8 cellular contexts compared by ENCODE assay signal in the genomic region with DNA sequence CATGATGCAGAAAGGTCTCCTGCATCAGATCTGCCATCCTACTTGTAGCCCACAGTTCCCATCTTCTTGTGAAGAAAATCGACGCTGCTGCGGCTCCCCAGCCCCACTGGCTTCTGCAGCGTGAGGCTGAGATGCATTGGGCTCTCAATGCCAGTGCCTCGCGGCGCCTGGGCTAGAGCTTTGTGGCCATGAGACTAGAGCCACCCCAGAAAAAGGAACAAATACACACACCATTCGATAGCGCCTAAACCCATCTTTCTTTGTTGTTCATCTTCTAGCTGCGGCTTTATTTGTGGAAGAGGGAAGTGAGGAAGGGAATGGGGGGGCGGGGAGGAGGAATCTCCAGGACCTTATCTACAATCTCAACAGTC. TPM values are rescaled to one million over a fixed set of nuclear protein-coding genes. Genes with fewer than 3 reads are reported as not detected.
A peak's percentile ranks its signal among the peaks of the same experiment; 100 is the strongest.
DNase-seq lines count a peak whose midpoint lies in the region; ATAC-seq, FAIRE-seq and TF ChIP-seq lines count a peak whose summit lies in the region.

No MANE protein-coding gene starts in this region.

- H3K27ac ChIP-seq in colonic mucosa (no peak overlapping the region), small intestine (ENCODE audit: low read depth in 1 of 2, low read length in 1 of 2) (no peak overlapping the region)

- DNase-seq in NCI-H1417 (lab: John Stamatoyannopoulos, UW) = peak; percentile 46 to 95 (median 93)
- DNase-seq in colonic mucosa = no peak
- no peak for DNase-seq in small intestine
- no peak for DNase-seq in activated CD4-positive, CD25-positive, alpha-beta regulatory T cell treated with anti-CD3 and anti-CD28 coated beads, Interleukin-2, amount 50 U/mL, for 72 hours
- DNase-seq in omental fat pad (ENCODE audit: low spot score) = no peak
- DNase-seq in stimulated activated CD4-positive, alpha-beta T cell treated with anti-CD3 and anti-CD28 coated beads, Interleukin-4, amount 100 ng/mL, for 24 hours = no peak

- H3K36me3 Mint-ChIP-seq in nephron (ENCODE audit: low read depth) = no peaks in the 10 kb centered on the region

- H3K27me3 ChIP-seq in colonic mucosa (peaks cover 26% of the 10 kb centered on the region), small intestine (ENCODE audit: control insufficient read depth in 2 of 2, insufficient read depth in 2 of 2, low read length in 2 of 2) (peaks cover 4 to 32% of the 10 kb centered on the region in 2 donors)

- no peak for ATAC-seq in omental fat pad (ENCODE audit: low FRiP score)

- 2 to 7% (median 6%) methylated on average over 11 of the region's 11 CpGs for WGBS in small intestine, 3 donors

- TF ChIP-seq CTCF in colonic mucosa (IDR thresholded peaks at IDR 0.05) (no peak), nephron (IDR thresholded peaks at IDR 0.05; ENCODE audit: unreplicated experiment in 3 of 3) (no peak), omental fat pad (IDR thresholded peaks at IDR 0.05) (no peak)

- H3K4me3 ChIP-seq in GM08714 (ENCODE audit: low read length) (peak overlapping the region; percentile 8), colonic mucosa (peak overlapping the region; percentile 27), small intestine (ENCODE audit: low read depth in 1 of 2, low read length in 2 of 2) (no peak overlapping the region)

- no peak overlapping the region for H3K27ac Mint-ChIP-seq in nephron

- H3K9ac ChIP-seq in colonic mucosa (ENCODE audit: low read depth in 2 of 2, low read length in 2 of 2) = no peak overlapping the region

- H3K9me3 Mint-ChIP-seq in nephron = no peaks in the 10 kb centered on the region

- H3K36me3 ChIP-seq in colonic mucosa (no peaks in the 10 kb centered on the region), small intestine (ENCODE audit: control insufficient read depth in 2 of 2, insufficient read depth in 2 of 2, low read length in 2 of 2) (no peaks in the 10 kb centered on the region)

- H3K4me3 Mint-ChIP-seq in nephron = peak overlapping the region; percentile 82 to 88 (median 84)

- intact Hi-C loops in colonic mucosa (cut with DNase I) = no loop called here

- no peaks in the 10 kb centered on the region for H3K9me3 ChIP-seq in colonic mucosa
- no peaks in the 10 kb centered on the region for H3K9me3 ChIP-seq in small intestine (ENCODE audit: control insufficient read depth, low read depth)

- peaks cover 93% of the 10 kb centered on the region for H3K27me3 Mint-ChIP-seq in nephron (ENCODE audit: low read depth)

- FAIRE-seq in small intestine (lab: Jason Lieb, UNC) = no peak

- peaks cover 19% of the 10 kb centered on the region for H3K4me1 Mint-ChIP-seq in nephron

- H3K4me1 ChIP-seq in colonic mucosa = peaks cover 9% of the 10 kb centered on the region
- H3K4me1 ChIP-seq in small intestine (ENCODE audit: control insufficient read depth in 2 of 2, insufficient read depth in 1 of 2, low read depth in 1 of 2, low read length in 1 of 2) = peaks cover 0 to 2% of the 10 kb centered on the region in 2 donors

RNA-seq across cellular contexts. Expression of gene NOL4, which starts 2.7 kb away (rescaled TPM):
- 1 to 10 TPM; 1.3 to 1.5 TPM for total RNA-seq in colonic mucosa
- polyA plus RNA-seq in small intestine = under 1 TPM in 1 of 3 donors, not detected in 2; 0.21 TPM
- under 1 TPM in 1 of 4 donors, not detected in 3; 0.79 TPM for total RNA-seq in omental fat pad

Comparison
In these comparisons a context has a peak if more than half of its experiments do, and no peak if none do; other contexts are left out.
1. H3K4me3 ChIP-seq: peak in GM08714 (single experiment) and colonic mucosa (single experiment); none in small intestine (0 of 2).
2. DNase-seq: peak in NCI-H1417 (3 of 3); none in colonic mucosa (single experiment), small intestine (single experiment), activated CD4-positive, CD25-positive, alpha-beta regulatory T cell treated with anti-CD3 and anti-CD28 coated beads, Interleukin-2, amount 50 U/mL, for 72 hours (single experiment), omental fat pad (single experiment) and stimulated activated CD4-positive, alpha-beta T cell treated with anti-CD3 and anti-CD28 coated beads, Interleukin-4, amount 100 ng/mL, for 24 hours (single experiment).